10 cellular contexts compared by ENCODE assay signal in the genomic region with DNA sequence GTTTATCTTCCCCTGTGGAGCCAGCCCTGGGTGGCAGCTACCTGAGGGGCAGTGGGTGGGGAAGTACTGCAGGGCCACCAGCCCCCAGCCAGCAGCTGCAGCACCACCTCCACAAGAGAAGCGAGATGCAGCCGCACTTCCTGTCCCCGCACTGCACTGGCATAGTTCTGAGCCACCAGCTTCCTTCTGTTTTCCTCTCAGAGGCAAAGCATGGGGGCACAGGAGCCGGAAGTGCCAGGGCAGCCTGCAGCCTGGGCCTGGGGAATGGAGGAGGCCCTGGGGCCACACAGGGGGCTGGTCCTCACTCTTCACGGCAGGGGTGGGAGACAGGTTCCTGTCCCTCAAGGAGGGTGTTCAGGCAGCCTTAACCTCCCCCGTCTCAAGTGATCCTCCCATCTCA. TPM values are rescaled to one million over a fixed set of nuclear protein-coding genes. Genes with fewer than 3 reads are reported as not detected.
DNase-seq lines count a peak whose midpoint lies in the region; ATAC-seq, FAIRE-seq and TF ChIP-seq lines count a peak whose summit lies in the region.
"Had no signal": no experiment of that assay in that cellular context is flagged by ENCODE, and none has a peak within 500 bp of the region (broad histone marks: within the 10 kb centered on the region; RNA-seq: fewer than 3 reads in every experiment).

No MANE protein-coding gene starts in this region.

- peak overlapping the region; percentile 54 for H3K27ac Mint-ChIP-seq in activated T-cell treated with anti-CD3 and anti-CD28 coated beads, Interleukin-2, amount 50 U/mL, for 72 hours

- in situ Hi-C loops in mammary epithelial cell (cut with MboI; ENCODE audit: low sequenced_read_pairs in 2 of 2), result loop anchor here in 1 of 2 donors (10.0 kb wide), 1 partner anchor 167 kb away; no protein-coding TSS in a partner anchor
- in situ Hi-C loops in HepG2 (cut with HindIII; ENCODE audit: extremely low pct_ligation_motif_present, low pct_unique_long_range_greater_than_20kb), result no loop called here

- H3K9ac ChIP-seq in mammary epithelial cell (ENCODE audit: insufficient read depth, low read length) (no peak overlapping the region), HepG2 (ENCODE audit: insufficient read depth, low read depth, low read length) (no peak overlapping the region)

- H3K4me3 Mint-ChIP-seq in activated T-cell treated with anti-CD3 and anti-CD28 coated beads, Interleukin-2, amount 50 U/mL, for 72 hours, result peak overlapping the region; percentile 60 to 69

- peak overlapping the region; percentile 84 to 92 for H3K27ac ChIP-seq in breast epithelium
- H3K27ac ChIP-seq in mammary epithelial cell (ENCODE audit: insufficient read depth, low read depth, low read length), result no peak overlapping the region
- H3K27ac ChIP-seq in HepG2 (ENCODE audit: extremely low read length, insufficient read depth, low read length), result no peak overlapping the region
- peak overlapping the region; percentile 90 for H3K27ac ChIP-seq in thymus (ENCODE audit: low read depth)

- 77% methylated on average over 6 of the region's 6 CpGs for WGBS in mammary epithelial cell (ENCODE audit: low coverage, missing lambda C conversion rate)
- 100% methylated on average over 3 of the region's 6 CpGs for WGBS in HepG2 (ENCODE audit: low lambda C conversion rate)
- WGBS in thymus, result 16% methylated on average over 6 of the region's 6 CpGs

- CTCF ChIA-PET in mammary epithelial cell (lab: Charles Lee; ENCODE audit: low non-redundant PET) (no interaction called here), HepG2 (lab: Yijun Ruan, JAX; ENCODE audit: low intra/inter-chr PET ratio, low total read pairs) (no interaction called here)

- intact Hi-C loops in breast epithelium (cut with DNase I; ENCODE audit: low total_unique reads), result no loop called here
- intact Hi-C loops in mammary epithelial cell (cut with micrococcal nuclease), result no loop called here
- intact Hi-C loops in HepG2 (cut with micrococcal nuclease; ENCODE audit: unreplicated experiment), result no loop called here

- FAIRE-seq in HepG2 (lab: Jason Lieb, UNC), result no peak

- H3K4me3 ChIP-seq in breast epithelium (no peak overlapping the region), mammary epithelial cell (replicated peaks in 1 of 3; ENCODE audit: insufficient read depth in 1 of 3, low read depth in 2 of 3, low read length in 3 of 3) (no peak overlapping the region), HepG2 (replicated peaks in 1 of 3; ENCODE audit: insufficient read depth in 1 of 3, low read depth in 2 of 3, low read length in 3 of 3) (no peak overlapping the region), thymus (ENCODE audit: low read length) (no peak overlapping the region)
- H3K4me3 ChIP-seq: ascending aorta had no signal

- H3K4me1 ChIP-seq in breast epithelium, result peaks cover 17 to 29% of the 10 kb centered on the region in 2 donors
- H3K4me1 ChIP-seq in mammary epithelial cell (ENCODE audit: insufficient read depth, low read length), result no peaks in the 10 kb centered on the region
- peaks cover 32% of the 10 kb centered on the region for H3K4me1 ChIP-seq in HepG2 (ENCODE audit: insufficient read depth, low read length)
- H3K4me1 ChIP-seq in thymus (ENCODE audit: control insufficient read depth, insufficient read depth, low read length), result peaks cover 32% of the 10 kb centered on the region

- H3K79me2 ChIP-seq in mammary epithelial cell (ENCODE audit: insufficient read depth, low read length) (no peaks in the 10 kb centered on the region), HepG2 (ENCODE audit: insufficient read depth, low read length) (no peaks in the 10 kb centered on the region)

- no peaks in the 10 kb centered on the region for H3K9me3 ChIP-seq in breast epithelium
- no peaks in the 10 kb centered on the region for H3K9me3 ChIP-seq in mammary epithelial cell (replicated peaks; ENCODE audit: insufficient read depth, low read length)
- no peaks in the 10 kb centered on the region for H3K9me3 ChIP-seq in HepG2 (ENCODE audit: low read length)
- no peaks in the 10 kb centered on the region for H3K9me3 ChIP-seq in thymus (ENCODE audit: control insufficient read depth)
- H3K9me3 ChIP-seq: ascending aorta had no signal

- dilution Hi-C loops in mammary epithelial cell (cut with HindIII; ENCODE audit: low sequenced_read_pairs), result no loop called here

- peaks cover 64% of the 10 kb centered on the region for H3K4me1 Mint-ChIP-seq in activated T-cell treated with anti-CD3 and anti-CD28 coated beads, Interleukin-2, amount 50 U/mL, for 72 hours (ENCODE audit: low read depth)

- TF ChIP-seq CTCF in breast epithelium (IDR thresholded peaks at IDR 0.05) (no peak), mammary epithelial cell (conservative IDR thresholded peaks at IDR 0.05 in 1 of 2, IDR thresholded peaks at IDR 0.05 in 1 of 2; ENCODE audit: extremely low read depth in 1 of 2, insufficient read depth in 1 of 2, low read depth in 1 of 2, low read length in 2 of 2) (no peak), HepG2 (CRISPR knock-in tag; IDR thresholded peaks at IDR 0.05) (no peak)

- TF ChIP-seq POLR2A in breast epithelium (IDR thresholded peaks at IDR 0.05) (no peak), HepG2 (IDR thresholded peaks at IDR 0.05; ENCODE audit: insufficient read depth in 1 of 2, low read depth in 2 of 2, low read length in 2 of 2) (no peak)

- H3K4me2 ChIP-seq in mammary epithelial cell (ENCODE audit: insufficient read depth, low read depth, low read length) (no peak overlapping the region), HepG2 (ENCODE audit: low read depth, low read length) (no peak overlapping the region)

- H2AFZ ChIP-seq in mammary epithelial cell (ENCODE audit: low read depth, low read length) (no peak overlapping the region), HepG2 (ENCODE audit: low read length) (no peak overlapping the region)

- TF ChIP-seq EP300 in HepG2 (IDR thresholded peaks at IDR 0.05; ENCODE audit: low read depth in 2 of 2, low read length in 2 of 2), result no peak
- TF ChIP-seq EP300 in HepG2 (CRISPR knock-in tag; IDR thresholded peaks at IDR 0.05; ENCODE audit: borderline replicate concordance), result no peak

- peaks cover 0 to 2% of the 10 kb centered on the region in 2 donors for H3K36me3 Mint-ChIP-seq in activated T-cell treated with anti-CD3 and anti-CD28 coated beads, Interleukin-2, amount 50 U/mL, for 72 hours (ENCODE audit: insufficient read depth in 2 of 2)

- H3K36me3 ChIP-seq in breast epithelium, result no peaks in the 10 kb centered on the region
- peaks cover 2% of the 10 kb centered on the region for H3K36me3 ChIP-seq in mammary epithelial cell (ENCODE audit: insufficient read depth, low read length)
- H3K36me3 ChIP-seq in HepG2 (replicated peaks in 1 of 2; ENCODE audit: control insufficient read depth in 1 of 2, insufficient read depth in 2 of 2, low read length in 2 of 2), result peaks cover 2 to 9% of the 10 kb centered on the region in 2 experiments; a peak in 3 of 5 replicates
- H3K36me3 ChIP-seq in thymus (ENCODE audit: control insufficient read depth, insufficient read depth), result peaks cover 46% of the 10 kb centered on the region

- no peaks in the 10 kb centered on the region for H3K27me3 Mint-ChIP-seq in activated T-cell treated with anti-CD3 and anti-CD28 coated beads, Interleukin-2, amount 50 U/mL, for 72 hours (ENCODE audit: low read depth)

- DNase-seq in breast epithelium (ENCODE audit: low spot score in 2 of 2), result no peak
- DNase-seq in mammary epithelial cell, result no peak
- peak; percentile 51 to 54 for DNase-seq in activated T-cell treated with anti-CD3 and anti-CD28 coated beads, Interleukin-2, amount 50 U/mL, for 72 hours
- DNase-seq in HepG2 (ENCODE audit: low spot score), result no peak
- DNase-seq in superior temporal gyrus (ENCODE audit: extremely low spot score), result no peak
- DNase-seq in NCI-H1930 (lab: John Stamatoyannopoulos, UW), result no peak

- ATAC-seq in activated T-cell treated with anti-CD3 and anti-CD28 coated beads, Interleukin-2, amount 50 U/mL, for 72 hours (replicated peaks in 1 of 2), result peak; percentile 51 to 65
- ATAC-seq in HepG2 (no peak), HG02763 (IDR thresholded peaks at IDR 0.05; ENCODE audit: unreplicated experiment) (no peak)

- no peak for TF ChIP-seq RAD21 in HepG2 (CRISPR knock-in tag; IDR thresholded peaks at IDR 0.05)

- no peaks in the 10 kb centered on the region for H3K9me3 Mint-ChIP-seq in activated T-cell treated with anti-CD3 and anti-CD28 coated beads, Interleukin-2, amount 50 U/mL, for 72 hours

- no peaks in the 10 kb centered on the region for H3K27me3 ChIP-seq in breast epithelium
- H3K27me3 ChIP-seq in mammary epithelial cell (ENCODE audit: insufficient read depth, low read length), result no peaks in the 10 kb centered on the region
- no peaks in the 10 kb centered on the region for H3K27me3 ChIP-seq in HepG2 (ENCODE audit: control insufficient read depth in 1 of 2, insufficient read depth in 2 of 2, low read length in 2 of 2)
- H3K27me3 ChIP-seq in thymus (ENCODE audit: control insufficient read depth, insufficient read depth), result no peaks in the 10 kb centered on the region
- H3K27me3 ChIP-seq: ascending aorta had no signal

- POLR2A ChIA-PET in HepG2 (lab: Yijun Ruan, JAX), result interaction anchor here (1.0 to 2.8 kb wide), 2 partner anchors 19 to 30 kb away, joined by 3 to 7 read pairs; partner anchors contain the start of gene GGA1

- H4K20me1 ChIP-seq in mammary epithelial cell (ENCODE audit: insufficient read depth, low read length) (no peaks in the 10 kb centered on the region), HepG2 (ENCODE audit: insufficient read depth, low read length) (no peaks in the 10 kb centered on the region)

- BruUV-seq in mammary epithelial cell (replicated peaks; lab: Mats Ljungman, UMichigan), result no TSS peak
- BruUV-seq in HepG2 (replicated peaks; lab: Mats Ljungman, UMichigan), result no TSS peak

RNA-seq across cellular contexts. Expression of gene SH3BP1, which starts 11.9 kb away (rescaled TPM):
- total RNA-seq in breast epithelium (1 to 10 TPM; 3.8 to 8.8 (median 7.3) TPM), mammary epithelial cell (10 to 100 TPM; 28.2 to 65.9 TPM), HepG2 (2016; rRNA removed; fragmentation: Illumina TruSeq; extraction: Trizol) (8.4 and 9.4 TPM in 2 replicates)
- polyA plus RNA-seq in mammary epithelial cell (43.7 TPM), HepG2 (2011; rRNA removed) (15.7 and 18.5 TPM in 2 replicates), thymus (23.0 TPM)
- polyA minus RNA-seq in mammary epithelial cell, result 77.9 TPM
- 100 to 1,000 TPM in 1 of 2 donors, 10 to 100 TPM in 1; 99.0 to 103 TPM for total RNA-seq in activated T-cell treated with anti-CD3 and anti-CD28 coated beads, Interleukin-2, amount 50 U/mL, for 72 hours
- total RNA-seq in HepG2 (2016; cell fraction: cytosol; rRNA removed; fragmentation: Illumina TruSeq; extraction: Trizol; ENCODE audit: low read depth), result 5.6 and 6.0 TPM in 2 replicates
- 6.3 and 8.5 TPM in 2 replicates for total RNA-seq in HepG2 (2016; cell fraction: insoluble cytoplasmic fraction; rRNA removed; fragmentation: Illumina TruSeq; extraction: Trizol)
- total RNA-seq in HepG2 (2016; cell fraction: membrane; rRNA removed; fragmentation: Illumina TruSeq; extraction: Trizol), result 9.2 and 11.0 TPM in 2 replicates
- total RNA-seq in HepG2 (2016; cell fraction: nucleus; rRNA removed; fragmentation: Illumina TruSeq; extraction: Trizol), result 6.6 and 9.5 TPM in 2 replicates
- polyA plus RNA-seq in HepG2 (2011; cell fraction: cytosol; rRNA removed), result 7.3 and 12.2 TPM in 2 replicates
- 56.4 and 86.5 TPM in 2 replicates for polyA plus RNA-seq in HepG2 (2011; cell fraction: nucleus; rRNA removed)
- polyA plus RNA-seq in HepG2 (2012), result 23.6 and 27.1 TPM in 2 replicates
- polyA plus RNA-seq in HepG2 (2016; cell fraction: cytosol; fragmentation: Illumina TruSeq; extraction: Trizol; ENCODE audit: low read depth), result 7.5 and 7.7 TPM in 2 replicates
- 11.5 and 13.3 TPM in 2 replicates for polyA plus RNA-seq in HepG2 (2016; cell fraction: insoluble cytoplasmic fraction; fragmentation: Illumina TruSeq; extraction: Trizol; ENCODE audit: low read depth)
- polyA plus RNA-seq in HepG2 (2016; cell fraction: membrane; fragmentation: Illumina TruSeq; extraction: Trizol; ENCODE audit: low read depth), result 12.3 and 13.5 TPM in 2 replicates
- 17.9 and 27.8 TPM in 2 replicates for polyA plus RNA-seq in HepG2 (2016; cell fraction: nucleus; fragmentation: Illumina TruSeq; extraction: Trizol; ENCODE audit: insufficient read depth, low read depth)
- 1.6 and 9.8 TPM in 2 replicates for polyA minus RNA-seq in HepG2 (2011; rRNA and poly(A)+ RNA removed; ENCODE audit: low replicate concordance)
- 6.4 and 9.8 TPM in 2 replicates for polyA minus RNA-seq in HepG2 (2011; cell fraction: cytosol; rRNA and poly(A)+ RNA removed)
- 7.9 and 15.4 TPM in 2 replicates for polyA minus RNA-seq in HepG2 (2011; cell fraction: nucleus; rRNA and poly(A)+ RNA removed)

RNA-seq across cellular contexts. Expression of gene GGA1, which starts 18.9 kb away (rescaled TPM):
- total RNA-seq in breast epithelium, result 10 to 100 TPM; 36.6 to 63.9 (median 54.7) TPM
- 10 to 100 TPM; 33.8 to 60.2 TPM for total RNA-seq in mammary epithelial cell
- polyA plus RNA-seq in mammary epithelial cell, result 26.7 TPM
- 56.2 TPM for polyA minus RNA-seq in mammary epithelial cell
- 10 to 100 TPM; 81.5 to 96.2 TPM for total RNA-seq in activated T-cell treated with anti-CD3 and anti-CD28 coated beads, Interleukin-2, amount 50 U/mL, for 72 hours
- 16.0 and 29.1 TPM in 2 replicates for total RNA-seq in HepG2 (2016; rRNA removed; fragmentation: Illumina TruSeq; extraction: Trizol)
- total RNA-seq in HepG2 (2016; cell fraction: cytosol; rRNA removed; fragmentation: Illumina TruSeq; extraction: Trizol; ENCODE audit: low read depth), result 16.1 and 18.1 TPM in 2 replicates
- total RNA-seq in HepG2 (2016; cell fraction: insoluble cytoplasmic fraction; rRNA removed; fragmentation: Illumina TruSeq; extraction: Trizol), result 13.7 and 32.9 TPM in 2 replicates
- total RNA-seq in HepG2 (2016; cell fraction: membrane; rRNA removed; fragmentation: Illumina TruSeq; extraction: Trizol), result 22.2 and 24.3 TPM in 2 replicates
- total RNA-seq in HepG2 (2016; cell fraction: nucleus; rRNA removed; fragmentation: Illumina TruSeq; extraction: Trizol), result 34.3 and 44.4 TPM in 2 replicates
- polyA plus RNA-seq in HepG2 (2011; rRNA removed), result 87.2 and 103 TPM in 2 replicates
- polyA plus RNA-seq in HepG2 (2011; cell fraction: cytosol; rRNA removed), result 22.6 and 34.6 TPM in 2 replicates
- polyA plus RNA-seq in HepG2 (2011; cell fraction: nucleus; rRNA removed), result 436 and 489 TPM in 2 replicates
- 51.1 and 57.0 TPM in 2 replicates for polyA plus RNA-seq in HepG2 (2012)
- polyA plus RNA-seq in HepG2 (2016; cell fraction: cytosol; fragmentation: Illumina TruSeq; extraction: Trizol; ENCODE audit: low read depth), result 4.7 and 5.0 TPM in 2 replicates
- 13.0 and 17.9 TPM in 2 replicates for polyA plus RNA-seq in HepG2 (2016; cell fraction: insoluble cytoplasmic fraction; fragmentation: Illumina TruSeq; extraction: Trizol; ENCODE audit: low read depth)
- 11.4 and 12.2 TPM in 2 replicates for polyA plus RNA-seq in HepG2 (2016; cell fraction: membrane; fragmentation: Illumina TruSeq; extraction: Trizol; ENCODE audit: low read depth)
- 138 and 147 TPM in 2 replicates for polyA plus RNA-seq in HepG2 (2016; cell fraction: nucleus; fragmentation: Illumina TruSeq; extraction: Trizol; ENCODE audit: insufficient read depth, low read depth)
- polyA minus RNA-seq in HepG2 (2011; rRNA and poly(A)+ RNA removed; ENCODE audit: low replicate concordance), result 31.3 and 75.9 TPM in 2 replicates
- 15.5 and 19.6 TPM in 2 replicates for polyA minus RNA-seq in HepG2 (2011; cell fraction: cytosol; rRNA and poly(A)+ RNA removed)
- 83.2 and 84.5 TPM in 2 replicates for polyA minus RNA-seq in HepG2 (2011; cell fraction: nucleus; rRNA and poly(A)+ RNA removed)
- polyA plus RNA-seq in thymus, result 99.5 TPM

RNA-seq across cellular contexts. Expression of gene PDXP, which starts 31.0 kb away (rescaled TPM):
- 1 to 10 TPM; 4.2 to 6.9 (median 4.2) TPM for total RNA-seq in breast epithelium
- total RNA-seq in mammary epithelial cell, result 1 to 10 TPM; 5.8 to 6.9 TPM
- polyA plus RNA-seq in mammary epithelial cell, result 19.4 TPM
- polyA minus RNA-seq in mammary epithelial cell, result 10.4 TPM
- total RNA-seq in activated T-cell treated with anti-CD3 and anti-CD28 coated beads, Interleukin-2, amount 50 U/mL, for 72 hours, result 10 to 100 TPM; 14.8 to 17.2 TPM
- 46.1 and 58.2 TPM in 2 replicates for total RNA-seq in HepG2 (2016; rRNA removed; fragmentation: Illumina TruSeq; extraction: Trizol)
- 62.9 and 64.6 TPM in 2 replicates for total RNA-seq in HepG2 (2016; cell fraction: cytosol; rRNA removed; fragmentation: Illumina TruSeq; extraction: Trizol; ENCODE audit: low read depth)
- 45.3 and 56.4 TPM in 2 replicates for total RNA-seq in HepG2 (2016; cell fraction: insoluble cytoplasmic fraction; rRNA removed; fragmentation: Illumina TruSeq; extraction: Trizol)
- 118 and 121 TPM in 2 replicates for total RNA-seq in HepG2 (2016; cell fraction: membrane; rRNA removed; fragmentation: Illumina TruSeq; extraction: Trizol)
- 25.4 and 29.3 TPM in 2 replicates for total RNA-seq in HepG2 (2016; cell fraction: nucleus; rRNA removed; fragmentation: Illumina TruSeq; extraction: Trizol)
- polyA plus RNA-seq in HepG2 (2011; rRNA removed), result 70.6 and 85.3 TPM in 2 replicates
- 84.8 and 95.4 TPM in 2 replicates for polyA plus RNA-seq in HepG2 (2011; cell fraction: cytosol; rRNA removed)
- polyA plus RNA-seq in HepG2 (2011; cell fraction: nucleus; rRNA removed), result 35.1 and 40.0 TPM in 2 replicates
- polyA plus RNA-seq in HepG2 (2012), result 56.1 and 70.1 TPM in 2 replicates
- 91.9 and 92.3 TPM in 2 replicates for polyA plus RNA-seq in HepG2 (2016; cell fraction: cytosol; fragmentation: Illumina TruSeq; extraction: Trizol; ENCODE audit: low read depth)
- polyA plus RNA-seq in HepG2 (2016; cell fraction: insoluble cytoplasmic fraction; fragmentation: Illumina TruSeq; extraction: Trizol; ENCODE audit: low read depth), result 62.2 and 67.0 TPM in 2 replicates
- polyA plus RNA-seq in HepG2 (2016; cell fraction: membrane; fragmentation: Illumina TruSeq; extraction: Trizol; ENCODE audit: low read depth), result 136 and 141 TPM in 2 replicates
- polyA plus RNA-seq in HepG2 (2016; cell fraction: nucleus; fragmentation: Illumina TruSeq; extraction: Trizol; ENCODE audit: insufficient read depth, low read depth), result 55.6 and 56.4 TPM in 2 replicates
- polyA minus RNA-seq in HepG2 (2011; rRNA and poly(A)+ RNA removed; ENCODE audit: low replicate concordance), result 51.1 and 129 TPM in 2 replicates
- 45.3 and 51.1 TPM in 2 replicates for polyA minus RNA-seq in HepG2 (2011; cell fraction: cytosol; rRNA and poly(A)+ RNA removed)
- 11.2 and 19.6 TPM in 2 replicates for polyA minus RNA-seq in HepG2 (2011; cell fraction: nucleus; rRNA and poly(A)+ RNA removed)
- polyA plus RNA-seq in thymus, result 8.9 TPM

RNA-seq across cellular contexts. Expression of gene LGALS2, which starts 47.7 kb away (rescaled TPM):
- total RNA-seq in breast epithelium (under 1 TPM in 2 of 3 donors, not detected in 1; 0.80 to 0.88 TPM), mammary epithelial cell (not detected), HepG2 (2016; rRNA removed; fragmentation: Illumina TruSeq; extraction: Trizol) (43.4 and 56.0 TPM in 2 replicates)
- polyA plus RNA-seq in mammary epithelial cell (not detected), HepG2 (2011; rRNA removed) (32.5 and 56.1 TPM in 2 replicates), thymus (42.3 TPM)
- polyA minus RNA-seq in mammary epithelial cell, result not detected
- total RNA-seq in activated T-cell treated with anti-CD3 and anti-CD28 coated beads, Interleukin-2, amount 50 U/mL, for 72 hours, result not detected
- total RNA-seq in HepG2 (2016; cell fraction: cytosol; rRNA removed; fragmentation: Illumina TruSeq; extraction: Trizol; ENCODE audit: low read depth), result 30.8 and 33.0 TPM in 2 replicates
- total RNA-seq in HepG2 (2016; cell fraction: insoluble cytoplasmic fraction; rRNA removed; fragmentation: Illumina TruSeq; extraction: Trizol), result 39.7 and 64.4 TPM in 2 replicates
- total RNA-seq in HepG2 (2016; cell fraction: membrane; rRNA removed; fragmentation: Illumina TruSeq; extraction: Trizol), result 19.3 and 21.2 TPM in 2 replicates
- total RNA-seq in HepG2 (2016; cell fraction: nucleus; rRNA removed; fragmentation: Illumina TruSeq; extraction: Trizol), result 9.7 and 10.9 TPM in 2 replicates
- 32.1 and 47.7 TPM in 2 replicates for polyA plus RNA-seq in HepG2 (2011; cell fraction: cytosol; rRNA removed)
- polyA plus RNA-seq in HepG2 (2011; cell fraction: nucleus; rRNA removed), result 5.1 and 7.9 TPM in 2 replicates
- 54.6 and 60.7 TPM in 2 replicates for polyA plus RNA-seq in HepG2 (2012)
- 30.1 and 38.1 TPM in 2 replicates for polyA plus RNA-seq in HepG2 (2016; cell fraction: cytosol; fragmentation: Illumina TruSeq; extraction: Trizol; ENCODE audit: low read depth)
- polyA plus RNA-seq in HepG2 (2016; cell fraction: insoluble cytoplasmic fraction; fragmentation: Illumina TruSeq; extraction: Trizol; ENCODE audit: low read depth), result 59.5 and 62.8 TPM in 2 replicates
- polyA plus RNA-seq in HepG2 (2016; cell fraction: membrane; fragmentation: Illumina TruSeq; extraction: Trizol; ENCODE audit: low read depth), result 14.5 and 18.2 TPM in 2 replicates
- 20.3 and 23.8 TPM in 2 replicates for polyA plus RNA-seq in HepG2 (2016; cell fraction: nucleus; fragmentation: Illumina TruSeq; extraction: Trizol; ENCODE audit: insufficient read depth, low read depth)
- 3.2 TPM in 1 of 2 replicates, not detected in the other for polyA minus RNA-seq in HepG2 (2011; rRNA and poly(A)+ RNA removed; ENCODE audit: low replicate concordance)
- polyA minus RNA-seq in HepG2 (2011; cell fraction: cytosol; rRNA and poly(A)+ RNA removed), result 2.0 TPM in 2 replicates
- 1.9 TPM in 1 of 2 replicates, not detected in the other for polyA minus RNA-seq in HepG2 (2011; cell fraction: nucleus; rRNA and poly(A)+ RNA removed)
- total RNA-seq: ascending aorta had no signal
- polyA plus RNA-seq: AG04450 had no signal

RNA-seq across cellular contexts. Expression of gene LGALS1, which starts 47.9 kb away (rescaled TPM):
- total RNA-seq in breast epithelium (1,000 to 10,000 TPM in 1 of 3 donors, 100 to 1,000 TPM in 2; 621 to 2,412 (median 641) TPM), mammary epithelial cell (1,000 to 10,000 TPM; 2,888 to 3,171 TPM), HepG2 (2016; rRNA removed; fragmentation: Illumina TruSeq; extraction: Trizol) (103 and 124 TPM in 2 replicates)
- polyA plus RNA-seq in mammary epithelial cell (6,743 TPM), HepG2 (2011; rRNA removed) (858 and 969 TPM in 2 replicates), thymus (554 TPM)
- polyA minus RNA-seq in mammary epithelial cell, result 4,799 TPM
- total RNA-seq in activated T-cell treated with anti-CD3 and anti-CD28 coated beads, Interleukin-2, amount 50 U/mL, for 72 hours, result 100 to 1,000 TPM; 303 to 803 TPM
- total RNA-seq in HepG2 (2016; cell fraction: cytosol; rRNA removed; fragmentation: Illumina TruSeq; extraction: Trizol; ENCODE audit: low read depth), result 57.9 and 62.2 TPM in 2 replicates
- 112 and 139 TPM in 2 replicates for total RNA-seq in HepG2 (2016; cell fraction: insoluble cytoplasmic fraction; rRNA removed; fragmentation: Illumina TruSeq; extraction: Trizol)
- 82.6 and 91.4 TPM in 2 replicates for total RNA-seq in HepG2 (2016; cell fraction: membrane; rRNA removed; fragmentation: Illumina TruSeq; extraction: Trizol)
- total RNA-seq in HepG2 (2016; cell fraction: nucleus; rRNA removed; fragmentation: Illumina TruSeq; extraction: Trizol), result 41.9 and 43.3 TPM in 2 replicates
- 832 and 1,201 TPM in 2 replicates for polyA plus RNA-seq in HepG2 (2011; cell fraction: cytosol; rRNA removed)
- 345 and 371 TPM in 2 replicates for polyA plus RNA-seq in HepG2 (2011; cell fraction: nucleus; rRNA removed)
- polyA plus RNA-seq in HepG2 (2012), result 159 and 278 TPM in 2 replicates
- 67.7 and 71.5 TPM in 2 replicates for polyA plus RNA-seq in HepG2 (2016; cell fraction: cytosol; fragmentation: Illumina TruSeq; extraction: Trizol; ENCODE audit: low read depth)
- polyA plus RNA-seq in HepG2 (2016; cell fraction: insoluble cytoplasmic fraction; fragmentation: Illumina TruSeq; extraction: Trizol; ENCODE audit: low read depth), result 127 and 134 TPM in 2 replicates
- polyA plus RNA-seq in HepG2 (2016; cell fraction: membrane; fragmentation: Illumina TruSeq; extraction: Trizol; ENCODE audit: low read depth), result 86.0 and 88.7 TPM in 2 replicates
- polyA plus RNA-seq in HepG2 (2016; cell fraction: nucleus; fragmentation: Illumina TruSeq; extraction: Trizol; ENCODE audit: insufficient read depth, low read depth), result 73.5 and 82.4 TPM in 2 replicates
- polyA minus RNA-seq in HepG2 (2011; rRNA and poly(A)+ RNA removed; ENCODE audit: low replicate concordance), result 698 and 901 TPM in 2 replicates
- polyA minus RNA-seq in HepG2 (2011; cell fraction: cytosol; rRNA and poly(A)+ RNA removed), result 108 and 111 TPM in 2 replicates
- polyA minus RNA-seq in HepG2 (2011; cell fraction: nucleus; rRNA and poly(A)+ RNA removed), result 36.1 and 40.8 TPM in 2 replicates

Comparison
In these comparisons a context has a peak if more than half of its experiments do, and no peak if none do; other contexts are left out.
1. H3K27ac ChIP-seq: peak in breast epithelium (2 of 2) and thymus (single experiment); none in mammary epithelial cell (single experiment) and HepG2 (single experiment).
2. DNase-seq: peak in activated T-cell treated with anti-CD3 and anti-CD28 coated beads, Interleukin-2, amount 50 U/mL, for 72 hours (2 of 2); none in breast epithelium (0 of 2), mammary epithelial cell (single experiment), HepG2 (single experiment), superior temporal gyrus (single experiment) and NCI-H1930 (0 of 2).
3. ATAC-seq: peak in activated T-cell treated with anti-CD3 and anti-CD28 coated beads, Interleukin-2, amount 50 U/mL, for 72 hours (2 of 2); none in HepG2 (single experiment) and HG02763 (single experiment).